ENCODE assay signal across 8 cellular contexts in genomic region chr10:17216217-17216900, GRCh38. TPM values are rescaled to one million over a fixed set of nuclear protein-coding genes. Genes with fewer than 3 reads are reported as not detected.
A peak's percentile ranks its signal among the peaks of the same experiment; 100 is the strongest.
DNase-seq lines count a peak whose midpoint lies in the region; ATAC-seq, FAIRE-seq and TF ChIP-seq lines count a peak whose summit lies in the region.

No MANE protein-coding gene starts in this region.

- H4K20me1 ChIP-seq in Loucy (ENCODE audit: insufficient read depth, low read length, poor library complexity, severe bottlenecking) (no peaks in the 10 kb centered on the region), keratinocyte (ENCODE audit: control insufficient read depth, extremely low read depth, insufficient read depth, low read length) (no peaks in the 10 kb centered on the region)

- H3K79me2 ChIP-seq in Loucy (ENCODE audit: insufficient read depth, low read length): no peaks in the 10 kb centered on the region
- H3K79me2 ChIP-seq in keratinocyte (ENCODE audit: control insufficient read depth, insufficient read depth, low read length): no peaks in the 10 kb centered on the region

- no peaks in the 10 kb centered on the region for H3K9me1 ChIP-seq in keratinocyte (ENCODE audit: control insufficient read depth, extremely low read depth, insufficient read depth, low read length)

- H3K9me3 ChIP-seq in Loucy (ENCODE audit: insufficient read depth, low read depth, low read length) (no peaks in the 10 kb centered on the region), keratinocyte (ENCODE audit: control insufficient read depth, low read depth, low read length) (no peaks in the 10 kb centered on the region), tibial artery (no peaks in the 10 kb centered on the region)

- H3K4me2 ChIP-seq in Loucy (ENCODE audit: low read depth, low read length, poor library complexity, severe bottlenecking) (peak overlapping the region; percentile 74), keratinocyte (ENCODE audit: control insufficient read depth, extremely low read depth, insufficient read depth, low read depth, low read length) (peak overlapping the region; percentile 60)

- H3K9me2 ChIP-seq in Loucy (replicated peaks; ENCODE audit: low read depth, low read length): no peaks in the 10 kb centered on the region

- H3K27me3 ChIP-seq in Loucy (ENCODE audit: insufficient read depth, low read length, poor library complexity, severe bottlenecking) (no peaks in the 10 kb centered on the region), keratinocyte (ENCODE audit: control insufficient read depth, extremely low read depth, insufficient read depth, low read length) (no peaks in the 10 kb centered on the region), tibial artery (no peaks in the 10 kb centered on the region)

- dilution Hi-C loops in keratinocyte (cut with MboI; ENCODE audit: extremely low pct_ligation_motif_present, low sequenced_read_pairs): no loop called here

- DNase-seq in H54 (ENCODE audit: insufficient read length, low spot score) (no peak), amniotic epithelial cell (ENCODE audit: low read depth) (peak; percentile 98), keratinocyte (ENCODE audit: low read depth, low spot score) (no peak), tibial artery (no peak), NCI-H1694 treated with DMSO at 0.1 percent for 48 hours (lab: John Stamatoyannopoulos, UW) (no peak), SHP77 (lab: John Stamatoyannopoulos, UW) (no peak)

- intact Hi-C loops in tibial artery (cut with DNase I; ENCODE audit: low total_unique reads): no loop called here

- H3K4me3 ChIP-seq in Loucy (ENCODE audit: low read length, poor library complexity, severe bottlenecking) (peak overlapping the region; percentile 62), keratinocyte (ENCODE audit: control insufficient read depth in 2 of 3, extremely low read depth in 1 of 3, insufficient read depth in 2 of 3, low read depth in 1 of 3, low read length in 3 of 3) (no peak overlapping the region), tibial artery (peak overlapping the region in 1 of 2 donors; percentile 3)

- no peak for TF ChIP-seq CTCF in Loucy (conservative IDR thresholded peaks at IDR 0.05; ENCODE audit: low read length)
- no peak for TF ChIP-seq CTCF in keratinocyte (optimal IDR thresholded peaks at IDR 0.05 in 1 of 3, IDR thresholded peaks at IDR 0.05 in 1 of 3, conservative IDR thresholded peaks at IDR 0.05 in 1 of 3; ENCODE audit: extremely low read depth in 1 of 3, insufficient read depth in 2 of 3, low read length in 3 of 3)
- no peak for TF ChIP-seq CTCF in tibial artery (IDR thresholded peaks at IDR 0.05)

- TF ChIP-seq POLR2A in H54 (IDR thresholded peaks at IDR 0.05; ENCODE audit: low read depth, low read length): no peak

- H3K27ac ChIP-seq in keratinocyte (ENCODE audit: control insufficient read depth, insufficient read depth, low read length): peak overlapping the region; percentile 96
- peak overlapping the region; percentile 83 to 91 for H3K27ac ChIP-seq in tibial artery

- no peak overlapping the region; the same call in 1 of the 2 replicates for H2AFZ ChIP-seq in Loucy (ENCODE audit: low read length)
- H2AFZ ChIP-seq in keratinocyte (ENCODE audit: control insufficient read depth, low read length): peak overlapping the region; percentile 21

- H3K4me1 ChIP-seq in Loucy (ENCODE audit: insufficient read depth, low read length, poor library complexity, severe bottlenecking): peaks cover 71% of the 10 kb centered on the region
- peaks cover 45% of the 10 kb centered on the region for H3K4me1 ChIP-seq in keratinocyte (ENCODE audit: control insufficient read depth, extremely low read depth, insufficient read depth, low read length)
- peaks cover 0 to 78% (median 38%) of the 10 kb centered on the region in 4 donors for H3K4me1 ChIP-seq in tibial artery

- H3K9ac ChIP-seq in Loucy (ENCODE audit: low read depth, low read length, poor library complexity, severe bottlenecking): peak overlapping the region; percentile 82
- H3K9ac ChIP-seq in keratinocyte (ENCODE audit: control insufficient read depth, extremely low read depth, insufficient read depth, low read length): peak overlapping the region; percentile 71

- H3K36me3 ChIP-seq in Loucy (ENCODE audit: insufficient read depth, low read length): no peaks in the 10 kb centered on the region
- no peaks in the 10 kb centered on the region for H3K36me3 ChIP-seq in keratinocyte (ENCODE audit: control insufficient read depth in 2 of 2, extremely low read depth in 1 of 2, insufficient read depth in 2 of 2, low read length in 2 of 2)
- no peaks in the 10 kb centered on the region for H3K36me3 ChIP-seq in tibial artery

- H3F3A ChIP-seq in Loucy (ENCODE audit: low read depth): peaks cover 18% of the 10 kb centered on the region

- peak; percentile 100 for ATAC-seq in GM18502 (IDR thresholded peaks at IDR 0.05; ENCODE audit: poor library complexity, unreplicated experiment)

- FAIRE-seq in H54 (lab: Jason Lieb, UNC) (peak; percentile 99), keratinocyte (lab: Jason Lieb, UNC) (peak; percentile 91)

RNA-seq across cellular contexts. Expression of gene VIM, which starts 11.7 kb away (rescaled TPM):
- 341 to 1,147 TPM (median 495 TPM) in 3 replicates for polyA plus RNA-seq in keratinocyte
- polyA plus RNA-seq in keratinocyte (2011; ENCODE audit: low read depth): 56.4 TPM
- 552 and 735 TPM in 2 replicates for polyA plus RNA-seq in keratinocyte (2011; cell fraction: cytosol; rRNA removed)
- polyA plus RNA-seq in keratinocyte (2011; cell fraction: nucleus; rRNA removed): 325 and 358 TPM in 2 replicates
- 57.6 and 1,089 TPM in 2 replicates for polyA plus RNA-seq in keratinocyte (2012; ENCODE audit: low replicate concordance)
- polyA minus RNA-seq in keratinocyte: 460 to 1,179 TPM (median 477 TPM) in 3 replicates
- polyA minus RNA-seq in keratinocyte (2011; cell fraction: cytosol; rRNA and poly(A)+ RNA removed): 1,163 TPM
- 188 and 237 TPM in 2 replicates for polyA minus RNA-seq in keratinocyte (2011; cell fraction: nucleus; rRNA and poly(A)+ RNA removed)

RNA-seq across cellular contexts. Expression of gene TRDMT1, which starts 14.9 kb away (rescaled TPM):
- 2.3 to 6.6 TPM (median 3.3 TPM) in 3 replicates for polyA plus RNA-seq in keratinocyte
- polyA plus RNA-seq in keratinocyte (2011; ENCODE audit: low read depth): 1.4 TPM
- polyA plus RNA-seq in keratinocyte (2011; cell fraction: cytosol; rRNA removed): 1.2 and 4.0 TPM in 2 replicates
- polyA plus RNA-seq in keratinocyte (2011; cell fraction: nucleus; rRNA removed): 3.2 and 3.9 TPM in 2 replicates
- 0.95 and 3.1 TPM in 2 replicates for polyA plus RNA-seq in keratinocyte (2012; ENCODE audit: low replicate concordance)
- polyA minus RNA-seq in keratinocyte: 1.9 to 5.4 TPM (median 2.1 TPM) in 3 replicates
- 0.77 TPM for polyA minus RNA-seq in keratinocyte (2011; cell fraction: cytosol; rRNA and poly(A)+ RNA removed)
- 3.3 and 7.8 TPM in 2 replicates for polyA minus RNA-seq in keratinocyte (2011; cell fraction: nucleus; rRNA and poly(A)+ RNA removed)
